In genomic region chr11:64247729-64248531, GRCh38 we compare ENCODE assay signal across 8 cellular contexts. TPM values are rescaled to one million over a fixed set of nuclear protein-coding genes. Genes with fewer than 3 reads are reported as not detected.
DNase-seq lines count a peak whose midpoint lies in the region; ATAC-seq and TF ChIP-seq lines count a peak whose summit lies in the region.

No MANE protein-coding gene starts in this region.

- H4K20me1 ChIP-seq in OCI-LY3 (ENCODE audit: insufficient read depth, low read length) (peaks cover 5% of the 10 kb centered on the region; the same call in 1 of the 2 replicates), neural progenitor cell (ENCODE audit: low read depth) (peaks cover 22% of the 10 kb centered on the region)

- intact Hi-C loops in CD8-positive, alpha-beta T cell (cut with DNase I, micrococcal nuclease) = loop anchor here (1.0 to 10.0 kb wide), 5 partner anchors 17 to 263 kb away; partner anchors contain the start of genes DNAJC4 (in 1 of the 2), ESRRA (in 1 of the 2) and OTUB1 (in 1 of the 2)

- H2AFZ ChIP-seq in OCI-LY3 (ENCODE audit: low read depth, low read length) = peak overlapping the region; percentile 66
- peak overlapping the region; percentile 52 for H2AFZ ChIP-seq in neural progenitor cell (replicated peaks)

- peak overlapping the region; percentile 79 for H3K4me3 Mint-ChIP-seq in CD8-positive, alpha-beta T cell
- peak overlapping the region; percentile 85 for H3K4me3 Mint-ChIP-seq in neural progenitor cell

- H3K79me2 ChIP-seq in OCI-LY3 (ENCODE audit: low read length) (peaks cover 55% of the 10 kb centered on the region), neural progenitor cell (ENCODE audit: low read depth) (peaks cover 25% of the 10 kb centered on the region)

- no peak overlapping the region for H3K27ac Mint-ChIP-seq in CD8-positive, alpha-beta T cell
- H3K27ac Mint-ChIP-seq in neural progenitor cell = peak overlapping the region; percentile 80

- TF ChIP-seq CTCF in CD8-positive, alpha-beta T cell (IDR thresholded peaks at IDR 0.05) = no peak
- TF ChIP-seq CTCF in OCI-LY3 (IDR thresholded peaks at IDR 0.05; ENCODE audit: low read depth, low read length) (no peak), epithelial cell of esophagus (IDR thresholded peaks at IDR 0.05; ENCODE audit: insufficient read depth, low read depth, low read length, missing control alignments) (peak; percentile 1), neural progenitor cell (IDR thresholded peaks at IDR 0.05) (no peak)

- no peaks in the 10 kb centered on the region for H3K27me3 Mint-ChIP-seq in CD8-positive, alpha-beta T cell (ENCODE audit: low read depth)
- peaks cover 13% of the 10 kb centered on the region for H3K27me3 Mint-ChIP-seq in neural progenitor cell (ENCODE audit: insufficient read depth, low read depth)

- peaks cover 37% of the 10 kb centered on the region for H3K4me1 Mint-ChIP-seq in CD8-positive, alpha-beta T cell (ENCODE audit: low read depth)
- H3K4me1 Mint-ChIP-seq in neural progenitor cell = peaks cover 45% of the 10 kb centered on the region

- peak overlapping the region; percentile 98 for H3K4me2 ChIP-seq in OCI-LY3 (ENCODE audit: low read length)
- peak overlapping the region; percentile 88 for H3K4me2 ChIP-seq in neural progenitor cell

- no peak overlapping the region for H3K27ac ChIP-seq in CD8-positive, alpha-beta T cell (ENCODE audit: low read depth, low read length)
- H3K27ac ChIP-seq in OCI-LY3 (ENCODE audit: low read length) (peak overlapping the region; percentile 78), neural progenitor cell (no peak overlapping the region)

- H3K9ac ChIP-seq in OCI-LY3 (ENCODE audit: low read length) (peak overlapping the region; percentile 90), neural progenitor cell (no peak overlapping the region)

- no peak for DNase-seq in CD8-positive, alpha-beta T cell
- DNase-seq in epithelial cell of esophagus (ENCODE audit: low read depth) = no peak
- no peak for DNase-seq in neural progenitor cell (ENCODE audit: low spot score)
- no peak for DNase-seq in HuH-7.5 (ENCODE audit: low spot score)
- no peak for DNase-seq in NCI-H128 (lab: John Stamatoyannopoulos, UW; ENCODE audit: unreplicated experiment)

- H3K9me3 ChIP-seq in CD8-positive, alpha-beta T cell (ENCODE audit: low read length) = no peaks in the 10 kb centered on the region
- H3K9me3 ChIP-seq in OCI-LY3 (ENCODE audit: insufficient read depth, low read length) (no peaks in the 10 kb centered on the region), neural progenitor cell (ENCODE audit: low read depth) (no peaks in the 10 kb centered on the region)

- H3K9me3 Mint-ChIP-seq in CD8-positive, alpha-beta T cell = no peaks in the 10 kb centered on the region
- H3K9me3 Mint-ChIP-seq in neural progenitor cell = no peaks in the 10 kb centered on the region

- no peaks in the 10 kb centered on the region for H3K36me3 ChIP-seq in CD8-positive, alpha-beta T cell (ENCODE audit: insufficient read depth, low read length)
- H3K36me3 ChIP-seq in OCI-LY3 (replicated peaks; ENCODE audit: low read depth, low read length) (peaks cover 14% of the 10 kb centered on the region), neural progenitor cell (no peaks in the 10 kb centered on the region)

- ATAC-seq in CD8-positive, alpha-beta T cell = no peak
- ATAC-seq in GM21737 (IDR thresholded peaks at IDR 0.05; ENCODE audit: unreplicated experiment) (no peak), HG02870 (IDR thresholded peaks at IDR 0.05; ENCODE audit: unreplicated experiment) (no peak)

- peaks cover 52% of the 10 kb centered on the region for H3F3A ChIP-seq in neural progenitor cell (ENCODE audit: low read depth)

- H3K4me1 ChIP-seq in CD8-positive, alpha-beta T cell (ENCODE audit: insufficient read depth, low read length) = peaks cover 39% of the 10 kb centered on the region
- H3K4me1 ChIP-seq in OCI-LY3 (ENCODE audit: low read length) (peaks cover 37% of the 10 kb centered on the region), neural progenitor cell (peaks cover 41% of the 10 kb centered on the region)

- H3K27me3 ChIP-seq in CD8-positive, alpha-beta T cell (ENCODE audit: insufficient read depth, low read length) = no peaks in the 10 kb centered on the region
- H3K27me3 ChIP-seq in OCI-LY3 (ENCODE audit: low read depth, low read length) = no peaks in the 10 kb centered on the region
- peaks cover 6% of the 10 kb centered on the region for H3K27me3 ChIP-seq in neural progenitor cell

- peaks cover 9% of the 10 kb centered on the region for H3K36me3 Mint-ChIP-seq in CD8-positive, alpha-beta T cell
- H3K36me3 Mint-ChIP-seq in neural progenitor cell = peaks cover 2% of the 10 kb centered on the region

- peak overlapping the region; percentile 98 for H3K4me3 ChIP-seq in CD8-positive, alpha-beta T cell (ENCODE audit: low read depth, low read length)
- H3K4me3 ChIP-seq in OCI-LY3 (ENCODE audit: low read length) = peak overlapping the region; percentile 89
- peak overlapping the region; percentile 72 for H3K4me3 ChIP-seq in epithelial cell of esophagus (ENCODE audit: low read length)
- peak overlapping the region; percentile 71 for H3K4me3 ChIP-seq in neural progenitor cell

- CTCF ChIA-PET in CD8-positive, alpha-beta T cell (lab: Charles Lee) = interaction anchor here (1.0 to 14.8 kb wide), 4 partner anchors 10 to 55 kb away, joined by 3 to 152 read pairs (median 38); partner anchors contain the start of genes CATSPERZ, ESRRA and FERMT3

- POLR2A ChIA-PET in CD8-positive, alpha-beta T cell (lab: Charles Lee) = interaction anchor here (1.0 to 2.8 kb wide), 2 partner anchors 40 to 57 kb away, joined by 3 to 13 read pairs; partner anchors contain the start of gene ESRRA

RNA-seq across cellular contexts. Expression of gene PPP1R14B, which starts 1.2 kb away (rescaled TPM):
- 10 to 100 TPM; 25.7 to 30.8 TPM for total RNA-seq in CD8-positive, alpha-beta T cell
- 107 and 167 TPM in 2 replicates for total RNA-seq in neural progenitor cell (ENCODE audit: low replicate concordance)

RNA-seq across cellular contexts. Expression of gene PLCB3, which starts 3.4 kb away (rescaled TPM):
- 1 to 10 TPM; 2.1 to 2.4 TPM for total RNA-seq in CD8-positive, alpha-beta T cell
- total RNA-seq in neural progenitor cell (ENCODE audit: low replicate concordance) = 15.6 and 43.4 TPM in 2 replicates

RNA-seq across cellular contexts. Expression of gene FKBP2, which starts 7.0 kb away (rescaled TPM):
- 10 to 100 TPM; 19.4 TPM for total RNA-seq in CD8-positive, alpha-beta T cell
- total RNA-seq in neural progenitor cell (ENCODE audit: low replicate concordance) = 5.3 and 25.1 TPM in 2 replicates

RNA-seq across cellular contexts. Expression of gene VEGFB, which starts 13.5 kb away (rescaled TPM):
- total RNA-seq in CD8-positive, alpha-beta T cell = 10 to 100 TPM; 33.6 to 40.0 TPM
- total RNA-seq in neural progenitor cell (ENCODE audit: low replicate concordance) = 2.3 and 6.8 TPM in 2 replicates

RNA-seq across cellular contexts. Expression of gene DNAJC4, which starts 17.6 kb away (rescaled TPM):
- 10 to 100 TPM; 33.2 to 36.3 TPM for total RNA-seq in CD8-positive, alpha-beta T cell
- total RNA-seq in neural progenitor cell (ENCODE audit: low replicate concordance) = 3.9 and 18.1 TPM in 2 replicates
